ENCODE assay signal across 10 cellular contexts in the genomic region with DNA sequence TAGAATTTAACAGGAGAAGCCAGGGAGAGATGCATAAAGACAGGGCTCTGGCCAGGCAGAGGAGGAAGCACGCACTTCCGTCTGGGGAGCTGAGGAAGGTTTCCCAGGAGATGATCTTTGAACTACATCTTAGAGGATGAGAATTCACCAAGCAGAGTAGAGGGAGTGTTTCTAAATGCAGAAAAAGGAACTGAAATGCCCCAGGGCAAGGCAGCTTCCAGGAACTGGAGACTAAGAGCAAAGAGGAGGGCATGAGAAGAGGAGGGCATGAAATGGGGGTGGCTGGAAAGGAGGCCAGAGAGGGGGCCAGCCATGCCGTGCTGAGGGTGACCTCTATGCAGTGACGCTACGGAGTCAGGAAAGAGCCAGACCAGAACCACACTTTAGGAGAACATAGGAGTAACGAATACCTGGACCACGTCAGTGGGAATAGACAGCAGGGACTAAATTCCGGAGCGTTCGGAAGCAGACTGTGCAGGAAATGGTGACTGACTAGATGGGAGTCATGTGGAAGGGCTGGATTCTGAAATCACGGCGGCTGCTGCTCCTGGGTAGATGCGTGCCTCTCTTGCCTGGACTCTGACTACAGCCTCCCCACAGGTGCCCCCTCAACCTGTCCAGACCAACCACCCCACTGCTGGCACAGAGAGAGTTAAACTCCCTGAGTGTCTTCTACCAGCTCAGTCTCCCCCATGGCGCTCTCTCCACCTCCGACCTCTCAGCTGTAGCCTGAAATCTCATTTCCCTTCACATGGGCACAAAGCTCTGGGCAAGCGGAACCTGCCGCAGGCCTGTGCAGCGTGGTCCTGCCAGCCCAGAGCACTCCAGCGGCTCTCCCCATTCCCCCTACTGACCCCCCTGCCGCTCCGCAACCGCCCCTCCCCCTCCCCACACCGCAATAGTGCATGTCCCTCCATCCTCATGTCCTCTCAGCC.
A peak's percentile ranks its signal among the peaks of the same experiment; 100 is the strongest.
DNase-seq lines count a peak whose midpoint lies in the region; ATAC-seq, FAIRE-seq and TF ChIP-seq lines count a peak whose summit lies in the region.
"Had no signal": no experiment of that assay in that cellular context is flagged by ENCODE, and none has a peak within 500 bp of the region (broad histone marks: within the 10 kb centered on the region; RNA-seq: fewer than 3 reads in every experiment).

No MANE protein-coding gene starts in this region.

- H4K20me1 ChIP-seq in GM12878 (ENCODE audit: control insufficient read depth, insufficient read depth), result no peaks in the 10 kb centered on the region

- no peak for FAIRE-seq in GM12878 (lab: Jason Lieb, UNC)

- no TSS peak for BruUV-seq in GM12878 (replicated peaks; lab: Mats Ljungman, UMichigan)

- H3K4me2 ChIP-seq in GM12878 (ENCODE audit: control insufficient read depth, insufficient read depth), result no peak overlapping the region

- peaks cover 15% of the 10 kb centered on the region for H3K4me1 ChIP-seq in GM12878 (ENCODE audit: control insufficient read depth, insufficient read depth, low read length)
- peaks cover 6 to 19% of the 10 kb centered on the region in 2 donors for H3K4me1 ChIP-seq in lung (ENCODE audit: control insufficient read depth in 2 of 2, insufficient read depth in 2 of 2, low read length in 2 of 2)
- H3K4me1 ChIP-seq in thyroid gland, result peaks cover 6 to 27% of the 10 kb centered on the region in 2 donors

- H3K4me3 ChIP-seq in GM12878, result no peak overlapping the region
- H3K4me3 ChIP-seq in lung, result no peak overlapping the region
- no peak overlapping the region for H3K4me3 ChIP-seq in thyroid gland (replicated peaks in 1 of 3)

- H3K27me3 ChIP-seq in GM12878 (replicated peaks in 1 of 2; ENCODE audit: control insufficient read depth in 2 of 2, insufficient read depth in 2 of 2, low read length in 1 of 2) (no peaks in the 10 kb centered on the region), lung (ENCODE audit: control insufficient read depth, insufficient read depth) (no peaks in the 10 kb centered on the region), thyroid gland (no peaks in the 10 kb centered on the region)

- no peak overlapping the region for H3K9ac ChIP-seq in GM12878 (ENCODE audit: control insufficient read depth, insufficient read depth, low read length)

- H3K9me3 ChIP-seq in GM12878 (replicated peaks; ENCODE audit: control insufficient read depth, insufficient read depth, low read length), result no peaks in the 10 kb centered on the region; the same call in 2 of the 3 replicates
- H3K9me3 ChIP-seq in lung (ENCODE audit: control insufficient read depth in 2 of 2, insufficient read depth in 1 of 2, low read length in 1 of 2), result no peaks in the 10 kb centered on the region
- H3K9me3 ChIP-seq in thyroid gland, result no peaks in the 10 kb centered on the region

- peak; percentile 47 for DNase-seq in SIG-M5 treated with dmso at 0.1 percent for 504 hours (lab: John Stamatoyannopoulos, UW; ENCODE audit: unreplicated experiment)
- no peak for DNase-seq in SIG-M5 (lab: John Stamatoyannopoulos, UW)
- no peak for DNase-seq in GM12878 (ENCODE audit: low read depth, low spot score)
- peak; percentile 38 for DNase-seq in lung (ENCODE audit: low spot score)
- DNase-seq in thyroid gland, result peak; percentile 39 to 51
- no peak for DNase-seq in ureter (ENCODE audit: low spot score)
- DNase-seq in NCI-H1436 (lab: John Stamatoyannopoulos, UW), result no peak
- DNase-seq: activated T-cell treated with anti-CD3 and anti-CD28 coated beads for 4 hours, T-helper 1 cell had no signal

- ATAC-seq in GM12878 (no peak), lung (ENCODE audit: insufficient read depth, low FRiP score) (peak; percentile 28), HG03354 (IDR thresholded peaks at IDR 0.05; ENCODE audit: poor library complexity, severe bottlenecking, unreplicated experiment) (no peak)

- POLR2A ChIA-PET in GM12878 (lab: Charles Lee), result interaction anchor here (1.1 to 1.5 kb wide), 2 partner anchors 14 to 16 kb away, joined by 4 to 5 read pairs; no protein-coding TSS in a partner anchor

- RAD21 ChIA-PET in GM12878 (lab: Charles Lee; ENCODE audit: unreplicated experiment), result interaction anchor here (0.7 to 1.1 kb wide), 2 partner anchors 20 to 87 kb away, joined by 3 read pairs; a partner anchor contains a TSS

- TF ChIP-seq RAD21 in GM12878 (IDR thresholded peaks at IDR 0.05; ENCODE audit: insufficient read depth, low read depth, low read length), result no peak

- H3K79me2 ChIP-seq in GM12878 (ENCODE audit: control insufficient read depth, insufficient read depth, low read length), result no peaks in the 10 kb centered on the region

- TF ChIP-seq POLR2A in GM12878 (IDR thresholded peaks at IDR 0.05; ENCODE audit: low read depth, low read length) (no peak), thyroid gland (IDR thresholded peaks at IDR 0.05) (no peak)

- intact Hi-C loops in GM12878 (cut with micrococcal nuclease; ENCODE audit: unreplicated experiment) (no loop called here), thyroid gland (cut with DNase I) (no loop called here)

- H2AFZ ChIP-seq in GM12878 (ENCODE audit: control insufficient read depth, low read depth, low read length), result no peak overlapping the region

- no peaks in the 10 kb centered on the region for H3K36me3 ChIP-seq in GM12878 (ENCODE audit: control insufficient read depth in 2 of 2, insufficient read depth in 2 of 2, low read length in 1 of 2)
- no peaks in the 10 kb centered on the region for H3K36me3 ChIP-seq in lung (ENCODE audit: control insufficient read depth in 2 of 2, insufficient read depth in 2 of 2, low read length in 2 of 2)
- H3K36me3 ChIP-seq in thyroid gland, result no peaks in the 10 kb centered on the region

- H3K27ac ChIP-seq in GM12878 (ENCODE audit: control insufficient read depth, insufficient read depth), result no peak overlapping the region
- H3K27ac ChIP-seq in lung (ENCODE audit: low read depth in 1 of 2, low read length in 1 of 2), result peak overlapping the region in 1 of 2 donors; percentile 88
- no peak overlapping the region for H3K27ac ChIP-seq in thyroid gland

- in situ Hi-C loops in GM12878 (cut with MboI), result no loop called here

- CTCF ChIA-PET in GM12878 (lab: Yijun Ruan, JAX), result interaction anchor here (1.1 to 2.1 kb wide), 4 partner anchors 15 to 26 kb away, joined by 3 to 5 read pairs (median 4); no protein-coding TSS in a partner anchor

- 78% methylated on average over 20 of the region's 23 CpGs for WGBS in GM12878 (ENCODE audit: insufficient coverage, insufficient replicate concordance, low lambda C conversion rate, missing lambda C conversion rate)
- 61 to 74% methylated on average over 23 of the region's 23 CpGs for WGBS in lung, 2 donors
- WGBS in thyroid gland, 2 donors, result 53 to 65% methylated on average over 23 of the region's 23 CpGs

- TF ChIP-seq CTCF in GM12878 (IDR thresholded peaks at IDR 0.05 in 2 of 3, conservative IDR thresholded peaks at IDR 0.05 in 1 of 3; ENCODE audit: control insufficient read depth in 2 of 3, extremely low read depth in 1 of 3, insufficient read depth in 1 of 3, low read depth in 3 of 3, low read length in 3 of 3) (no peak), lung (IDR thresholded peaks at IDR 0.05; ENCODE audit: control extremely low read depth, extremely low read depth) (no peak), thyroid gland (IDR thresholded peaks at IDR 0.05) (no peak)

- no peak for TF ChIP-seq EP300 in GM12878 (IDR thresholded peaks at IDR 0.05; ENCODE audit: borderline replicate concordance in 1 of 2, control insufficient read depth in 1 of 2, low read depth in 2 of 2, low read length in 2 of 2)

- SMC1A ChIA-PET in GM12878 (lab: Charles Lee; ENCODE audit: uncharacterized antibody, unreplicated experiment), result interaction anchor here (1.2 to 2.1 kb wide), 2 partner anchors 16 kb away, joined by 4 to 11 read pairs; no protein-coding TSS in a partner anchor

TF ChIP-seq in GM12878, 131 proteins besides CTCF, POLR2A, EP300 and RAD21:
- TF ChIP-seq SMAD5 (IDR thresholded peaks at IDR 0.05; ENCODE audit: low read depth) (no peak), SREBF2 (IDR thresholded peaks at IDR 0.05; ENCODE audit: low read length) (no peak), CBX3 (IDR thresholded peaks at IDR 0.05; ENCODE audit: borderline replicate concordance, low read depth) (no peak), SPI1 (IDR thresholded peaks at IDR 0.05; ENCODE audit: borderline replicate concordance, insufficient read depth, low read depth, low read length) (peak; percentile 36; the same call in 1 of the 2 replicates)
TF ChIP-seq in GM12878: peak in this region for 1.

Comparison
In these comparisons a context has a peak if more than half of its experiments do, and no peak if none do; other contexts are left out.
1. DNase-seq: peak in SIG-M5 treated with dmso at 0.1 percent for 504 hours (single experiment), lung (single experiment) and thyroid gland (2 of 2); none in SIG-M5 (single experiment), GM12878 (single experiment), ureter (single experiment) and NCI-H1436 (single experiment).